15 cellular contexts compared by ENCODE assay signal in genomic region chr11:63505857-63506528, GRCh38. TPM values are rescaled to one million over a fixed set of nuclear protein-coding genes. Genes with fewer than 3 reads are reported as not detected.
A peak's percentile ranks its signal among the peaks of the same experiment; 100 is the strongest.
DNase-seq lines count a peak whose midpoint lies in the region; ATAC-seq and TF ChIP-seq lines count a peak whose summit lies in the region.
"Had no signal": no experiment of that assay in that cellular context is flagged by ENCODE, and none has a peak within 500 bp of the region (broad histone marks: within the 10 kb centered on the region; RNA-seq: fewer than 3 reads in every experiment).

Gene LGALS12, plus strand, starts transcription at chr11:63506084. Its CDS starts 375 bp downstream, at chr11:63506459.

- no peak within 1 kb of the TSS for H3K4me2 ChIP-seq in osteoblast (ENCODE audit: insufficient read depth, low read length)

- H3K9me3 ChIP-seq in osteoblast (ENCODE audit: low read depth, low read length): no peaks in the 10 kb centered on the region
- H3K9me3 ChIP-seq in suprapubic skin: no peaks in the 10 kb centered on the region
- H3K9me3 ChIP-seq in effector memory CD4-positive, alpha-beta T cell (ENCODE audit: control insufficient read depth, low read length): no peaks in the 10 kb centered on the region
- H3K9me3 ChIP-seq: vagina had no signal

- TF ChIP-seq POLR2A in suprapubic skin (IDR thresholded peaks at IDR 0.05): no peak

- DNase-seq in H4 (ENCODE audit: low spot score) (peak; percentile 60), NOMO-1 (lab: John Stamatoyannopoulos, UW; ENCODE audit: unreplicated experiment in 2 of 2) (peak; percentile 71 to 81), choroid plexus epithelial cell (ENCODE audit: low read depth) (peak; percentile 58), osteoblast (ENCODE audit: insufficient read length, low spot score, missing footprints) (no peak), dorsolateral prefrontal cortex (no peak), suprapubic skin (ENCODE audit: low spot score in 2 of 2) (no peak)
- no peak for DNase-seq in effector memory CD4-positive, alpha-beta T cell
- DNase-seq: activated naive CD4-positive, alpha-beta T cell treated with Interleukin-2 at 50 U/mL for 16 hours; NCI-H1417 treated with DMSO at 0.1 percent for 48 hours had no signal

- intact Hi-C loops in dorsolateral prefrontal cortex (cut with DNase I): loop anchor here in 1 of 2 donors (5.0 to 10.0 kb wide), 2 partner anchors 106 to 229 kb away; partner anchors contain the start of gene PLAAT3

- TF ChIP-seq CTCF in choroid plexus epithelial cell (conservative IDR thresholded peaks at IDR 0.05; ENCODE audit: low read depth, low read length): no peak
- TF ChIP-seq CTCF in osteoblast (IDR thresholded peaks at IDR 0.05; ENCODE audit: extremely low read depth, low read depth, low read length): no peak
- no peak for TF ChIP-seq CTCF in dorsolateral prefrontal cortex (IDR thresholded peaks at IDR 0.05 in 54 of 56, conservative IDR thresholded peaks at IDR 0.05 in 2 of 56; ENCODE audit: low read depth in 1 of 56, partially characterized antibody in 56 of 56)
- no peak for TF ChIP-seq CTCF in suprapubic skin (IDR thresholded peaks at IDR 0.05)

- no peak within 1 kb of the TSS for H3K27ac ChIP-seq in osteoblast (ENCODE audit: low read depth, low read length)
- H3K27ac ChIP-seq in dorsolateral prefrontal cortex: peak within 1 kb of the TSS in 2 of 59 donors; percentile 27 to 42
- no peak within 1 kb of the TSS for H3K27ac ChIP-seq in suprapubic skin
- no peak within 1 kb of the TSS for H3K27ac ChIP-seq in effector memory CD4-positive, alpha-beta T cell (ENCODE audit: insufficient read depth, low read length, poor library complexity, severe bottlenecking)
- H3K27ac ChIP-seq: epithelial cell of prostate, parathyroid adenoma, vagina had no signal

- TF ChIP-seq EP300 in suprapubic skin (IDR thresholded peaks at IDR 0.05): no peak

- peak within 1 kb of the TSS; percentile 47 for H2AFZ ChIP-seq in osteoblast (ENCODE audit: low read length)
- H2AFZ ChIP-seq: parathyroid adenoma had no signal

- no peaks in the 10 kb centered on the region for H3K79me2 ChIP-seq in osteoblast (ENCODE audit: insufficient read depth, low read length)
- H3K79me2 ChIP-seq: parathyroid adenoma had no signal

- H3K36me3 ChIP-seq in osteoblast (ENCODE audit: insufficient read depth, low read length): no peaks in the 10 kb centered on the region
- no peaks in the 10 kb centered on the region for H3K36me3 ChIP-seq in suprapubic skin
- H3K36me3 ChIP-seq in effector memory CD4-positive, alpha-beta T cell (ENCODE audit: control insufficient read depth, insufficient read depth, low read length): no peaks in the 10 kb centered on the region
- H3K36me3 ChIP-seq: vagina had no signal

- H3K27me3 ChIP-seq in osteoblast (ENCODE audit: insufficient read depth, low read length) (peaks cover 6% of the 10 kb centered on the region), dorsolateral prefrontal cortex (no peaks in the 10 kb centered on the region), suprapubic skin (no peaks in the 10 kb centered on the region)
- H3K27me3 ChIP-seq in effector memory CD4-positive, alpha-beta T cell (replicated peaks; ENCODE audit: control insufficient read depth, insufficient read depth, low read length, poor library complexity, severe bottlenecking): no peaks in the 10 kb centered on the region
- H3K27me3 ChIP-seq: vagina had no signal

- H3K4me3 ChIP-seq in choroid plexus epithelial cell (ENCODE audit: low read depth, low read length) (no peak within 1 kb of the TSS), osteoblast (ENCODE audit: insufficient read depth, low read length) (no peak within 1 kb of the TSS), dorsolateral prefrontal cortex (peak within 1 kb of the TSS in 1 of 59 donors; percentile 4), suprapubic skin (no peak within 1 kb of the TSS)
- no peak within 1 kb of the TSS for H3K4me3 ChIP-seq in effector memory CD4-positive, alpha-beta T cell (ENCODE audit: insufficient read depth, low read depth, low read length, poor library complexity, severe bottlenecking)
- H3K4me3 ChIP-seq: vagina had no signal

- no peak for ATAC-seq in HG03159 (IDR thresholded peaks at IDR 0.05; ENCODE audit: unreplicated experiment)
- ATAC-seq: Panc1 had no signal

- no peaks in the 10 kb centered on the region for H4K20me1 ChIP-seq in osteoblast (ENCODE audit: insufficient read depth, low read length)

- peaks cover 7% of the 10 kb centered on the region for H3K4me1 ChIP-seq in osteoblast (ENCODE audit: insufficient read depth, low read length)
- peaks cover 7% of the 10 kb centered on the region for H3K4me1 ChIP-seq in suprapubic skin
- H3K4me1 ChIP-seq in effector memory CD4-positive, alpha-beta T cell (ENCODE audit: control insufficient read depth, insufficient read depth, low read length, poor library complexity, severe bottlenecking): peaks cover 10% of the 10 kb centered on the region
- H3K4me1 ChIP-seq: parathyroid adenoma, vagina had no signal

- 80% methylated on average over 14 of the region's 15 CpGs for WGBS in suprapubic skin

RNA-seq across cellular contexts. Expression of gene LGALS12, which starts in this region (rescaled TPM):
- total RNA-seq in H4 (2014; rRNA removed; shearing (Covaris generic)): 0.80 and 1.4 TPM in 2 replicates
- total RNA-seq in osteoblast: under 0.01 TPM in 1 of 2 replicates, not detected in the other
- under 1 TPM in 16 of 120 experiments, not detected in 104; 0.23 to 0.60 (median 0.40) TPM for total RNA-seq in dorsolateral prefrontal cortex
- total RNA-seq in suprapubic skin: 1 to 10 TPM in 2 of 4 donors, under 1 TPM in 1, not detected in 1; 0.76 to 6.3 (median 2.3) TPM
- total RNA-seq: kidney epithelial cell had no signal

Comparison
In these comparisons a context has a peak if more than half of its experiments do, and no peak if none do; other contexts are left out.
1. DNase-seq: peak in H4 (single experiment), NOMO-1 (2 of 2) and choroid plexus epithelial cell (single experiment); none in osteoblast (single experiment), dorsolateral prefrontal cortex (0 of 10), suprapubic skin (0 of 2) and effector memory CD4-positive, alpha-beta T cell (0 of 3).